Comparison of ENCODE assay signal across 10 cellular contexts in genomic region chr5:176676361-176676824, GRCh38. TPM values are rescaled to one million over a fixed set of nuclear protein-coding genes. Genes with fewer than 3 reads are reported as not detected.
A peak's percentile ranks its signal among the peaks of the same experiment; 100 is the strongest.
DNase-seq lines count a peak whose midpoint lies in the region; ATAC-seq and TF ChIP-seq lines count a peak whose summit lies in the region.
"Had no signal": no experiment of that assay in that cellular context is flagged by ENCODE, and none has a peak within 500 bp of the region (broad histone marks: within the 10 kb centered on the region; RNA-seq: fewer than 3 reads in every experiment).

No MANE protein-coding gene starts in this region.

- POLR2A ChIA-PET in activated CD8-positive, alpha-beta T cell treated with anti-CD3 and anti-CD28 coated beads for 36 hours (lab: Charles Lee): no interaction called here

- no peak overlapping the region for H3K4me3 Mint-ChIP-seq in activated CD8-positive, alpha-beta T cell treated with anti-CD3 and anti-CD28 coated beads for 36 hours

- H3K36me3 Mint-ChIP-seq in activated CD8-positive, alpha-beta T cell treated with anti-CD3 and anti-CD28 coated beads for 36 hours (ENCODE audit: low read depth): no peaks in the 10 kb centered on the region

- no peak for ATAC-seq in activated CD8-positive, alpha-beta T cell treated with anti-CD3 and anti-CD28 coated beads for 36 hours

- TF ChIP-seq CTCF in GM20000 (IDR thresholded peaks at IDR 0.05; ENCODE audit: extremely low read depth, missing control alignments): no peak
- TF ChIP-seq CTCF in activated CD8-positive, alpha-beta T cell treated with anti-CD3 and anti-CD28 coated beads for 36 hours (IDR thresholded peaks at IDR 0.05): no peak

- CTCF ChIA-PET in activated CD8-positive, alpha-beta T cell treated with anti-CD3 and anti-CD28 coated beads for 36 hours (lab: Charles Lee): interaction anchor here (3.1 kb wide), 1 partner anchor 16 kb away, joined by 17 read pairs; no protein-coding TSS in a partner anchor

- H3K9me3 Mint-ChIP-seq in activated CD8-positive, alpha-beta T cell treated with anti-CD3 and anti-CD28 coated beads for 36 hours: no peaks in the 10 kb centered on the region

- intact Hi-C loops in activated CD8-positive, alpha-beta T cell treated with anti-CD3 and anti-CD28 coated beads for 36 hours (cut with micrococcal nuclease): no loop called here

- H3K4me1 Mint-ChIP-seq in activated CD8-positive, alpha-beta T cell treated with anti-CD3 and anti-CD28 coated beads for 36 hours (ENCODE audit: low read depth): no peaks in the 10 kb centered on the region

- no peak overlapping the region for H3K27ac Mint-ChIP-seq in activated CD8-positive, alpha-beta T cell treated with anti-CD3 and anti-CD28 coated beads for 36 hours

- peak; percentile 69 for DNase-seq in EL
- DNase-seq in GM20000 (ENCODE audit: low spot score): peak; percentile 69
- peak; percentile 32 for DNase-seq in HK-2 (ENCODE audit: unreplicated experiment)
- peak; percentile 32 for DNase-seq in fibroblast of peridontal ligament (ENCODE audit: extremely low read depth)
- DNase-seq in Kasumi-1 (lab: John Stamatoyannopoulos, UW): no peak
- DNase-seq in activated CD8-positive, alpha-beta T cell treated with anti-CD3 and anti-CD28 coated beads for 36 hours: no peak
- no peak for DNase-seq in nucleus accumbens (lab: John Stamatoyannopoulos, UW)
- no peak for DNase-seq in AG08396 (ENCODE audit: low spot score)
- DNase-seq: effector memory CD4-positive, alpha-beta T cell; NCI-H2029 had no signal

- peaks cover 36% of the 10 kb centered on the region for H3K27me3 Mint-ChIP-seq in activated CD8-positive, alpha-beta T cell treated with anti-CD3 and anti-CD28 coated beads for 36 hours

RNA-seq across cellular contexts. Expression of gene TSPAN17, which starts 29.1 kb away (rescaled TPM):
- 10 to 100 TPM; 24.6 to 26.3 TPM for total RNA-seq in activated CD8-positive, alpha-beta T cell treated with anti-CD3 and anti-CD28 coated beads for 36 hours

RNA-seq across cellular contexts. Expression of gene EIF4E1B, which starts 45.9 kb away (rescaled TPM):
- total RNA-seq in activated CD8-positive, alpha-beta T cell treated with anti-CD3 and anti-CD28 coated beads for 36 hours: not detected

RNA-seq across cellular contexts. Expression of gene SNCB, which starts 46.1 kb away (rescaled TPM):
- total RNA-seq in activated CD8-positive, alpha-beta T cell treated with anti-CD3 and anti-CD28 coated beads for 36 hours: under 1 TPM; 0.69 to 0.79 TPM

Comparison
In these comparisons a context has a peak if more than half of its experiments do, and no peak if none do; other contexts are left out.
1. DNase-seq: peak in EL (single experiment), GM20000 (single experiment), HK-2 (single experiment) and fibroblast of peridontal ligament (single experiment); none in Kasumi-1 (0 of 2), activated CD8-positive, alpha-beta T cell treated with anti-CD3 and anti-CD28 coated beads for 36 hours (single experiment), nucleus accumbens (0 of 56) and AG08396 (single experiment).